In genomic region chr1:40096646-40096976, GRCh38 we compare ENCODE assay signal across 8 cellular contexts. TPM values are rescaled to one million over a fixed set of nuclear protein-coding genes. Genes with fewer than 3 reads are reported as not detected.
DNase-seq lines count a peak whose midpoint lies in the region; ATAC-seq and TF ChIP-seq lines count a peak whose summit lies in the region.

No MANE protein-coding gene starts in this region.

- no peak overlapping the region for H3K27ac ChIP-seq in DOHH2 (ENCODE audit: low read depth, low read length)

- peaks cover 3% of the 10 kb centered on the region; the same call in 1 of the 2 replicates for H3F3A ChIP-seq in DOHH2 (ENCODE audit: control insufficient read depth, insufficient read depth)

- peak overlapping the region; percentile 93 for H3K27ac Mint-ChIP-seq in activated T-helper 2 cell treated with anti-CD3 and anti-CD28 coated beads, Interferon-gamma antibody, Interleukin-2, Interleukin-4, amounts not matched to agents 10 μg/mL and 5 μg/mL and 100 μg/mL, durations not matched to agents 14 hours and 24 hours and 36 hours
- H3K27ac Mint-ChIP-seq in stimulated activated naive CD8-positive, alpha-beta T cell treated with anti-CD3 and anti-CD28 coated beads, Interleukin-15, Interleukin-2, amounts not matched to agents 100 ng/mL and 50 ng/mL, for 24 hours: peak overlapping the region; percentile 89

- intact Hi-C loops in activated T-helper 2 cell treated with anti-CD3 and anti-CD28 coated beads, Interferon-gamma antibody, Interleukin-2, Interleukin-4, amounts not matched to agents 10 μg/mL and 5 μg/mL and 100 μg/mL, durations not matched to agents 14 hours and 24 hours and 36 hours (cut with micrococcal nuclease): loop anchor here (5.0 kb wide), 1 partner anchor 241 kb away; no protein-coding TSS in a partner anchor

- H3K27me3 Mint-ChIP-seq in activated T-helper 2 cell treated with anti-CD3 and anti-CD28 coated beads, Interferon-gamma antibody, Interleukin-2, Interleukin-4, amounts not matched to agents 10 μg/mL and 5 μg/mL and 100 μg/mL, durations not matched to agents 14 hours and 24 hours and 36 hours (ENCODE audit: low read depth): peaks cover 3% of the 10 kb centered on the region
- no peaks in the 10 kb centered on the region for H3K27me3 Mint-ChIP-seq in stimulated activated naive CD8-positive, alpha-beta T cell treated with anti-CD3 and anti-CD28 coated beads, Interleukin-15, Interleukin-2, amounts not matched to agents 100 ng/mL and 50 ng/mL, for 24 hours

- H3K9me3 ChIP-seq in DOHH2 (ENCODE audit: control insufficient read depth, insufficient read depth, low read length): no peaks in the 10 kb centered on the region
- H3K9me3 ChIP-seq in iPS-15b (ENCODE audit: control insufficient read depth, insufficient read depth, low read length): no peaks in the 10 kb centered on the region

- no peak for DNase-seq in activated T-helper 2 cell treated with anti-CD3 and anti-CD28 coated beads, Interferon-gamma antibody, Interleukin-2, Interleukin-4, amounts not matched to agents 10 μg/mL and 5 μg/mL and 100 μg/mL, durations not matched to agents 14 hours and 24 hours and 36 hours (ENCODE audit: low spot score)
- DNase-seq in SW480 (ENCODE audit: low spot score) (no peak), RKO (ENCODE audit: low spot score) (no peak)
- no peak for DNase-seq in stimulated activated CD4-positive, alpha-beta T cell treated with anti-CD3 and anti-CD28 coated beads, Interleukin-15, amount 100 ng/mL, for 24 hours

- peaks cover 29% of the 10 kb centered on the region for H3K36me3 Mint-ChIP-seq in activated T-helper 2 cell treated with anti-CD3 and anti-CD28 coated beads, Interferon-gamma antibody, Interleukin-2, Interleukin-4, amounts not matched to agents 10 μg/mL and 5 μg/mL and 100 μg/mL, durations not matched to agents 14 hours and 24 hours and 36 hours (ENCODE audit: low read depth)
- H3K36me3 Mint-ChIP-seq in stimulated activated naive CD8-positive, alpha-beta T cell treated with anti-CD3 and anti-CD28 coated beads, Interleukin-15, Interleukin-2, amounts not matched to agents 100 ng/mL and 50 ng/mL, for 24 hours (ENCODE audit: low read depth): peaks cover 18% of the 10 kb centered on the region

- H3K9me2 ChIP-seq in DOHH2 (replicated peaks; ENCODE audit: control insufficient read depth, low read length): no peaks in the 10 kb centered on the region

- H3K4me3 Mint-ChIP-seq in activated T-helper 2 cell treated with anti-CD3 and anti-CD28 coated beads, Interferon-gamma antibody, Interleukin-2, Interleukin-4, amounts not matched to agents 10 μg/mL and 5 μg/mL and 100 μg/mL, durations not matched to agents 14 hours and 24 hours and 36 hours (ENCODE audit: low read depth): peak overlapping the region; percentile 99
- H3K4me3 Mint-ChIP-seq in stimulated activated naive CD8-positive, alpha-beta T cell treated with anti-CD3 and anti-CD28 coated beads, Interleukin-15, Interleukin-2, amounts not matched to agents 100 ng/mL and 50 ng/mL, for 24 hours: peak overlapping the region; percentile 92

- peaks cover 17% of the 10 kb centered on the region for H3K36me3 ChIP-seq in DOHH2 (ENCODE audit: control insufficient read depth, low read length)
- no peaks in the 10 kb centered on the region for H3K36me3 ChIP-seq in iPS-15b (ENCODE audit: control insufficient read depth, insufficient read depth, low read length)

- H3K4me3 ChIP-seq in DOHH2 (ENCODE audit: low read length) (peak overlapping the region; percentile 90), iPS-15b (ENCODE audit: low read depth, low read length) (peak overlapping the region; percentile 91)

- H3K27me3 ChIP-seq in DOHH2 (ENCODE audit: control insufficient read depth, low read length): peaks cover 1% of the 10 kb centered on the region
- H3K27me3 ChIP-seq in iPS-15b (ENCODE audit: control insufficient read depth, insufficient read depth, low read length): no peaks in the 10 kb centered on the region

- H3K9ac ChIP-seq in iPS-15b (ENCODE audit: low read depth, low read length): peak overlapping the region; percentile 88

- peaks cover 2% of the 10 kb centered on the region for H3K9me3 Mint-ChIP-seq in activated T-helper 2 cell treated with anti-CD3 and anti-CD28 coated beads, Interferon-gamma antibody, Interleukin-2, Interleukin-4, amounts not matched to agents 10 μg/mL and 5 μg/mL and 100 μg/mL, durations not matched to agents 14 hours and 24 hours and 36 hours
- H3K9me3 Mint-ChIP-seq in stimulated activated naive CD8-positive, alpha-beta T cell treated with anti-CD3 and anti-CD28 coated beads, Interleukin-15, Interleukin-2, amounts not matched to agents 100 ng/mL and 50 ng/mL, for 24 hours: no peaks in the 10 kb centered on the region

- peak; percentile 12 for ATAC-seq in HG02852 (IDR thresholded peaks at IDR 0.05; ENCODE audit: unreplicated experiment)

- peaks cover 24% of the 10 kb centered on the region for H3K4me1 Mint-ChIP-seq in activated T-helper 2 cell treated with anti-CD3 and anti-CD28 coated beads, Interferon-gamma antibody, Interleukin-2, Interleukin-4, amounts not matched to agents 10 μg/mL and 5 μg/mL and 100 μg/mL, durations not matched to agents 14 hours and 24 hours and 36 hours (ENCODE audit: low read depth)
- H3K4me1 Mint-ChIP-seq in stimulated activated naive CD8-positive, alpha-beta T cell treated with anti-CD3 and anti-CD28 coated beads, Interleukin-15, Interleukin-2, amounts not matched to agents 100 ng/mL and 50 ng/mL, for 24 hours (ENCODE audit: low read depth): peaks cover 30% of the 10 kb centered on the region

- H3K4me2 ChIP-seq in DOHH2 (ENCODE audit: low read length): peak overlapping the region; percentile 79

- TF ChIP-seq CTCF in DOHH2 (IDR thresholded peaks at IDR 0.05; ENCODE audit: low read depth, low read length, poor library complexity, severe bottlenecking): no peak

- H3K4me1 ChIP-seq in DOHH2 (ENCODE audit: control insufficient read depth, low read length): peaks cover 23% of the 10 kb centered on the region
- H3K4me1 ChIP-seq in iPS-15b (ENCODE audit: control insufficient read depth, insufficient read depth, low read length): peaks cover 4% of the 10 kb centered on the region

- peaks cover 37% of the 10 kb centered on the region for H3K79me2 ChIP-seq in DOHH2 (ENCODE audit: control insufficient read depth, low read length)

- H4K20me1 ChIP-seq in DOHH2 (ENCODE audit: control insufficient read depth, insufficient read depth, low read depth, low read length): no peaks in the 10 kb centered on the region

RNA-seq across cellular contexts. Expression of gene PPT1, which starts 0.4 kb away (rescaled TPM):
- 87.8 and 92.3 TPM in 2 replicates for total RNA-seq in activated T-helper 2 cell treated with anti-CD3 and anti-CD28 coated beads, Interferon-gamma antibody, Interleukin-2, Interleukin-4, amounts not matched to agents 10 μg/mL and 5 μg/mL and 100 μg/mL, durations not matched to agents 14 hours and 24 hours and 36 hours

RNA-seq across cellular contexts. Expression of gene CAP1, which starts 56.1 kb away (rescaled TPM):
- total RNA-seq in activated T-helper 2 cell treated with anti-CD3 and anti-CD28 coated beads, Interferon-gamma antibody, Interleukin-2, Interleukin-4, amounts not matched to agents 10 μg/mL and 5 μg/mL and 100 μg/mL, durations not matched to agents 14 hours and 24 hours and 36 hours: 512 and 520 TPM in 2 replicates
